In genomic region chr6:63634630-63635029, GRCh38 we compare ENCODE assay signal across 9 cellular contexts. TPM values are rescaled to one million over a fixed set of nuclear protein-coding genes. Genes with fewer than 3 reads are reported as not detected.
DNase-seq lines count a peak whose midpoint lies in the region; ATAC-seq, FAIRE-seq and TF ChIP-seq lines count a peak whose summit lies in the region.
"Had no signal": no experiment of that assay in that cellular context is flagged by ENCODE, and none has a peak within 500 bp of the region (broad histone marks: within the 10 kb centered on the region; RNA-seq: fewer than 3 reads in every experiment).

No MANE protein-coding gene starts in this region.

- no peaks in the 10 kb centered on the region for H3K9me3 ChIP-seq in left ventricle myocardium inferior (replicated peaks)
- no peaks in the 10 kb centered on the region for H3K9me3 ChIP-seq in iPS-18a (ENCODE audit: control insufficient read depth, low read depth, low read length)
- H3K9me3 ChIP-seq in tibial nerve = no peaks in the 10 kb centered on the region
- H3K9me3 ChIP-seq in adrenal gland (replicated peaks in 1 of 3) = no peaks in the 10 kb centered on the region

- H3K9ac ChIP-seq in iPS-18a (ENCODE audit: low read length) = no peak overlapping the region

- no peaks in the 10 kb centered on the region for H3K9me3 Mint-ChIP-seq in WTC11

- no peak for TF ChIP-seq POLR2A in tibial nerve (IDR thresholded peaks at IDR 0.05)
- TF ChIP-seq POLR2A in H54 (IDR thresholded peaks at IDR 0.05; ENCODE audit: low read depth, low read length) = no peak
- TF ChIP-seq POLR2A in adrenal gland (IDR thresholded peaks at IDR 0.05) = no peak

- H3K4me3 Mint-ChIP-seq in WTC11 = peak overlapping the region; percentile 83

- no peak overlapping the region for H3K27ac Mint-ChIP-seq in WTC11

- H3K36me3 Mint-ChIP-seq in WTC11 = no peaks in the 10 kb centered on the region

- TF ChIP-seq CTCF in left ventricle myocardium inferior (IDR thresholded peaks at IDR 0.05; ENCODE audit: borderline replicate concordance) (no peak), WTC11 (IDR thresholded peaks at IDR 0.05) (no peak), tibial nerve (IDR thresholded peaks at IDR 0.05) (no peak), adrenal gland (IDR thresholded peaks at IDR 0.05) (no peak)

- H3K27ac ChIP-seq in left ventricle myocardium inferior (replicated peaks) (peak overlapping the region; percentile 98), iPS-18a (ENCODE audit: low read length) (no peak overlapping the region), tibial nerve (peak overlapping the region in 3 of 4 donors; percentile 32 to 98 (median 97)), adrenal gland (no peak overlapping the region)

- DNase-seq in left ventricle myocardium inferior (no peak), left ventricle myocardium superior (no peak), WTC11 (ENCODE audit: low spot score) (no peak), tibial nerve (ENCODE audit: low spot score in 2 of 2) (no peak), H54 (ENCODE audit: insufficient read length, low spot score) (no peak), adrenal gland (no peak)
- DNase-seq: NCI-H774 had no signal

- H3K4me1 ChIP-seq in left ventricle myocardium inferior (peaks cover 50% of the 10 kb centered on the region), iPS-18a (ENCODE audit: control insufficient read depth, low read depth, low read length) (peaks cover 11% of the 10 kb centered on the region), tibial nerve (peaks cover 0 to 35% (median 20%) of the 10 kb centered on the region in 4 donors), adrenal gland (replicated peaks in 1 of 2) (peaks cover 13 to 28% of the 10 kb centered on the region in 2 donors)

- H3K27me3 Mint-ChIP-seq in WTC11 (ENCODE audit: low read depth) = peaks cover 51% of the 10 kb centered on the region

- FAIRE-seq in H54 (lab: Jason Lieb, UNC) = no peak

- intact Hi-C loops in left ventricle myocardium inferior (cut with micrococcal nuclease) = no loop called here
- intact Hi-C loops in left ventricle myocardium superior (cut with micrococcal nuclease) = no loop called here
- intact Hi-C loops in adrenal gland (cut with DNase I) = no loop called here

- H3K4me1 Mint-ChIP-seq in WTC11 = peaks cover 33% of the 10 kb centered on the region

- CTCF ChIA-PET in WTC11 (lab: Charles Lee) = interaction anchor here (1.7 to 2.2 kb wide), 2 partner anchors 36 to 282 kb away, joined by 5 to 15 read pairs; no protein-coding TSS in a partner anchor

- no peaks in the 10 kb centered on the region for H3K36me3 ChIP-seq in left ventricle myocardium inferior
- H3K36me3 ChIP-seq in iPS-18a (ENCODE audit: control insufficient read depth, low read depth, low read length) = no peaks in the 10 kb centered on the region
- no peaks in the 10 kb centered on the region for H3K36me3 ChIP-seq in tibial nerve
- H3K36me3 ChIP-seq in adrenal gland (replicated peaks in 1 of 2) = no peaks in the 10 kb centered on the region

- H3K27me3 ChIP-seq in left ventricle myocardium inferior (ENCODE audit: low read depth) = no peaks in the 10 kb centered on the region
- peaks cover 53% of the 10 kb centered on the region for H3K27me3 ChIP-seq in iPS-18a (ENCODE audit: control insufficient read depth, insufficient read depth, low read length)
- H3K27me3 ChIP-seq in tibial nerve = no peaks in the 10 kb centered on the region
- no peaks in the 10 kb centered on the region for H3K27me3 ChIP-seq in adrenal gland

- WGBS in tibial nerve, 2 donors = 18 to 34% methylated on average over 2 of the region's 2 CpGs
- 41 to 44% (median 42%) methylated on average over 2 of the region's 2 CpGs for WGBS in adrenal gland, 4 donors

- TF ChIP-seq EP300 in tibial nerve (IDR thresholded peaks at IDR 0.05) = no peak

- H3K4me3 ChIP-seq in left ventricle myocardium inferior = peak overlapping the region; percentile 99
- H3K4me3 ChIP-seq in iPS-18a (ENCODE audit: low read length) = peak overlapping the region; percentile 96
- H3K4me3 ChIP-seq in tibial nerve = no peak overlapping the region
- peak overlapping the region in 1 of 4 donors; percentile 81 for H3K4me3 ChIP-seq in adrenal gland

- POLR2A ChIA-PET in WTC11 (lab: Charles Lee) = interaction anchor here (0.6 to 1.7 kb wide), 2 partner anchors 9 to 16 kb away, joined by 4 to 5 read pairs; no protein-coding TSS in a partner anchor

- no peak for ATAC-seq in left ventricle myocardium superior
- ATAC-seq in WTC11 = no peak; the same call in 1 of the 2 replicates
- no peak for ATAC-seq in GM21447 (IDR thresholded peaks at IDR 0.05; ENCODE audit: unreplicated experiment)

TF ChIP-seq in WTC11, 78 proteins besides CTCF, POLR2A, EP300 and RAD21:
- TF ChIP-seq ZNF232 (CRISPR knock-in tag; IDR thresholded peaks at IDR 0.05) (no peak), NFE2L1 (CRISPR knock-in tag; IDR thresholded peaks at IDR 0.05) (no peak), SOX15 (CRISPR knock-in tag; IDR thresholded peaks at IDR 0.05) (no peak), ZNF425 (CRISPR knock-in tag; conservative IDR thresholded peaks at IDR 0.05) (no peak), NR2C2 (CRISPR knock-in tag; IDR thresholded peaks at IDR 0.05) (no peak), ZNF396 (CRISPR knock-in tag; IDR thresholded peaks at IDR 0.05; ENCODE audit: borderline replicate concordance) (no peak), GRHL2 (CRISPR knock-in tag; IDR thresholded peaks at IDR 0.05; ENCODE audit: insufficient replicate concordance, severe bottlenecking) (no peak)

RNA-seq across cellular contexts. Expression of gene PHF3, which starts 1.0 kb away (rescaled TPM):
- total RNA-seq in left ventricle myocardium inferior = 32.0 TPM
- total RNA-seq in left ventricle myocardium superior = 37.7 TPM
- total RNA-seq in WTC11 (2021) = 50.2 to 56.4 TPM (median 52.6 TPM) in 3 replicates
- 10 to 100 TPM; 59.1 to 75.3 (median 69.9) TPM for total RNA-seq in tibial nerve
- 10 to 100 TPM; 41.3 to 89.9 (median 70.6) TPM for total RNA-seq in adrenal gland
- 10 to 100 TPM in 2 of 3 donors, 1 to 10 TPM in 1; 9.7 to 43.3 (median 15.0) TPM for polyA plus RNA-seq in adrenal gland

Comparison
In these comparisons a context has a peak if more than half of its experiments do, and no peak if none do; other contexts are left out.
1. H3K27ac ChIP-seq: peak in left ventricle myocardium inferior (single experiment) and tibial nerve (3 of 4); none in iPS-18a (single experiment) and adrenal gland (0 of 5).
2. H3K4me3 ChIP-seq: peak in left ventricle myocardium inferior (single experiment) and iPS-18a (single experiment); none in tibial nerve (0 of 4).